Comparison of ENCODE assay signal across 25 cellular contexts in genomic region chr15:79017953-79018352, GRCh38.
"Had no signal": no experiment of that assay in that cellular context is flagged by ENCODE, and none has a peak within 500 bp of the region (broad histone marks: within the 10 kb centered on the region; RNA-seq: fewer than 3 reads in every experiment).

No MANE protein-coding gene starts in this region.

- H3K4me3 Mint-ChIP-seq: activated CD8-positive, alpha-beta T cell treated with anti-CD3 and anti-CD28 coated beads for 36 hours; mesothelial cell of epicardium; naive thymus-derived CD4-positive, alpha-beta T cell; WTC11 had no signal

- H3K36me3 Mint-ChIP-seq: activated naive CD4-positive, alpha-beta T cell treated with anti-CD3 and anti-CD28 coated beads, Interleukin-2, amount 50 U/mL, for 72 hours; mesothelial cell of epicardium; naive thymus-derived CD4-positive, alpha-beta T cell had no signal

- H3K27ac Mint-ChIP-seq: activated CD8-positive, alpha-beta T cell treated with anti-CD3 and anti-CD28 coated beads for 36 hours; activated T-helper 2 cell treated with anti-CD3 and anti-CD28 coated beads, Interferon-gamma antibody, Interleukin-2, Interleukin-4, amounts not matched to agents 10 μg/mL and 5 μg/mL and 100 μg/mL, durations not matched to agents 14 hours and 24 hours and 36 hours; mesothelial cell of epicardium; naive thymus-derived CD4-positive, alpha-beta T cell; WTC11 had no signal

- DNase-seq: activated CD4-positive, alpha-beta T cell treated with anti-CD3 and anti-CD28 coated beads, Interleukin-2, amount 50 U/mL, for 1 hour; activated CD8-positive, alpha-beta T cell treated with anti-CD3 and anti-CD28 coated beads for 36 hours; activated T-cell treated with anti-CD3 and anti-CD28 coated beads, Interleukin-2, amount 50 U/mL, for 48 hours; colonic mucosa; effector memory CD4-positive, alpha-beta T cell; left ventricle myocardium inferior; mammary epithelial cell; naive thymus-derived CD4-positive, alpha-beta T cell; nucleus accumbens; pancreas; psoas muscle; sigmoid colon; small intestine; stimulated activated CD4-positive, alpha-beta T cell treated with anti-CD3 and anti-CD28 coated beads, Interleukin-4, amount 100 ng/mL, for 4 hours; stimulated activated naive CD4-positive, alpha-beta T cell treated with Interleukin-2 at 50 U/mL for 16 hours; T-helper 2 cell; transverse colon; uterus had no signal

- H3K4me1 Mint-ChIP-seq: mesothelial cell of epicardium; naive thymus-derived CD4-positive, alpha-beta T cell; WTC11 had no signal

- H3K27me3 ChIP-seq: colonic mucosa, dorsolateral prefrontal cortex, pancreas, sigmoid colon, transverse colon, uterus had no signal

- H3K4me3 ChIP-seq: colonic mucosa, dorsolateral prefrontal cortex, left ventricle myocardium inferior, pancreas, psoas muscle, sigmoid colon, transverse colon, uterus had no signal

- H3K9me3 Mint-ChIP-seq: activated CD8-positive, alpha-beta T cell treated with anti-CD3 and anti-CD28 coated beads for 36 hours; activated naive CD4-positive, alpha-beta T cell treated with anti-CD3 and anti-CD28 coated beads, Interleukin-2, amount 50 U/mL, for 72 hours; activated T-helper 2 cell treated with anti-CD3 and anti-CD28 coated beads, Interferon-gamma antibody, Interleukin-2, Interleukin-4, amounts not matched to agents 10 μg/mL and 5 μg/mL and 100 μg/mL, durations not matched to agents 14 hours and 24 hours and 36 hours; mesothelial cell of epicardium; naive thymus-derived CD4-positive, alpha-beta T cell had no signal

- H3K4me1 ChIP-seq: colonic mucosa, left ventricle myocardium inferior, pancreas, psoas muscle, sigmoid colon, transverse colon, uterus had no signal

- H3K36me3 ChIP-seq: colonic mucosa, left ventricle myocardium inferior, pancreas, sigmoid colon, transverse colon, uterus had no signal

- H3K27me3 Mint-ChIP-seq: activated CD8-positive, alpha-beta T cell treated with anti-CD3 and anti-CD28 coated beads for 36 hours had no signal

- H3K27ac ChIP-seq: colonic mucosa, dorsolateral prefrontal cortex, left ventricle myocardium inferior, pancreas, psoas muscle, sigmoid colon, transverse colon, uterus had no signal

- FAIRE-seq: frontal cortex, islet of Langerhans, pancreas, small intestine had no signal

- H3K9me3 ChIP-seq: colonic mucosa, left ventricle myocardium inferior, pancreas, psoas muscle, sigmoid colon, transverse colon, uterus had no signal

- ATAC-seq: activated CD8-positive, alpha-beta T cell treated with anti-CD3 and anti-CD28 coated beads for 36 hours; activated naive CD4-positive, alpha-beta T cell treated with anti-CD3 and anti-CD28 coated beads, Interleukin-2, amount 50 U/mL, for 72 hours; naive thymus-derived CD4-positive, alpha-beta T cell; pancreas; psoas muscle; WTC11 had no signal
